26 cellular contexts compared by ENCODE assay signal in the genomic region with DNA sequence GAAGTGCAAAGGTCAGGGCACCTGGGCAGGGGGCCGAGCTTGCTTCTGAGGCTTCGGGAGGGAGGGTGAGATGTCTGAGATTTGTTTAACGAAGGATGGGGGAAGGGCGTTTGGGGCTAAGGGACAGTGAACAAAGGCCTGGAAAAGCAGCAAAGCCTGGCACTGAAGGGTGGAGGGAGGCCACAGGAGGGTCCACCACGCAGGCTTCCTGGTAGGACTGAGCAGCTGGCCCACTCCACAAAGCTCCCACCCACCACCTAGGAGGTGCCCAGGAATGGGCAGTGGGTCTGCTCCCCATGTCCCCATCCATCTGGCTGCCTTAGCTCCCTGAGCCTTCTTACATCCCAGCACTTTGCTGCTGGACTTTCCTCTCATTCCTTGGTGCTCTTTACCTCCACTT. TPM values are rescaled to one million over a fixed set of nuclear protein-coding genes. Genes with fewer than 3 reads are reported as not detected.
"Had no signal": no experiment of that assay in that cellular context is flagged by ENCODE, and none has a peak within 500 bp of the region (broad histone marks: within the 10 kb centered on the region; RNA-seq: fewer than 3 reads in every experiment).

No MANE protein-coding gene starts in this region.

- ATAC-seq: activated CD8-positive, alpha-beta T cell treated with anti-CD3 and anti-CD28 coated beads for 36 hours; Panc1; Right ventricle myocardium inferior had no signal

- H3K9me3 ChIP-seq: adrenal gland, SK-N-SH had no signal

- H3K27me3 Mint-ChIP-seq: activated CD4-positive, alpha-beta T cell treated with anti-CD3 and anti-CD28 coated beads, Interleukin-2, amount 10 ng/mL, durations not matched to agents 7 days and 5 days; activated CD8-positive, alpha-beta T cell treated with anti-CD3 and anti-CD28 coated beads for 36 hours; activated naive CD8-positive, alpha-beta T cell treated with anti-CD3 and anti-CD28 coated beads, Interleukin-2, amount 10 ng/mL, durations not matched to agents 7 days and 5 days had no signal

- H3K36me3 Mint-ChIP-seq: activated naive CD8-positive, alpha-beta T cell treated with anti-CD3 and anti-CD28 coated beads, Interleukin-2, amount 10 ng/mL, durations not matched to agents 7 days and 5 days had no signal

- H3K4me3 ChIP-seq: adrenal gland had no signal

- H3K9me3 Mint-ChIP-seq: activated CD4-positive, alpha-beta T cell treated with anti-CD3 and anti-CD28 coated beads, Interleukin-2, amount 10 ng/mL, durations not matched to agents 7 days and 5 days; activated CD8-positive, alpha-beta T cell treated with anti-CD3 and anti-CD28 coated beads for 36 hours; activated naive CD8-positive, alpha-beta T cell treated with anti-CD3 and anti-CD28 coated beads, Interleukin-2, amount 10 ng/mL, durations not matched to agents 7 days and 5 days had no signal

- H3K27ac ChIP-seq: adrenal gland, VCaP had no signal

- H3K27me3 ChIP-seq: adrenal gland had no signal

- H3K4me1 ChIP-seq: adrenal gland had no signal

- H3K4me3 Mint-ChIP-seq: activated CD4-positive, alpha-beta T cell treated with anti-CD3 and anti-CD28 coated beads, Interleukin-2, amount 10 ng/mL, durations not matched to agents 7 days and 5 days; activated CD8-positive, alpha-beta T cell treated with anti-CD3 and anti-CD28 coated beads for 36 hours; activated naive CD8-positive, alpha-beta T cell treated with anti-CD3 and anti-CD28 coated beads, Interleukin-2, amount 10 ng/mL, durations not matched to agents 7 days and 5 days had no signal

- H3K4me1 Mint-ChIP-seq: activated naive CD8-positive, alpha-beta T cell treated with anti-CD3 and anti-CD28 coated beads, Interleukin-2, amount 10 ng/mL, durations not matched to agents 7 days and 5 days had no signal

- DNase-seq: activated CD4-positive, alpha-beta T cell treated with anti-CD3 and anti-CD28 coated beads, Interleukin-2, amount 10 ng/mL, durations not matched to agents 7 days and 5 days; activated CD4-positive, CD25-positive, alpha-beta regulatory T cell; activated CD8-positive, alpha-beta memory T cell treated with anti-CD3 and anti-CD28 coated beads, Interleukin-2, amount 50 U/mL, for 4 hours; activated CD8-positive, alpha-beta T cell treated with anti-CD3 and anti-CD28 coated beads for 36 hours; activated naive CD4-positive, alpha-beta T cell treated with anti-CD3 and anti-CD28 coated beads, Interleukin-2, amount 50 U/mL, for 16 hours; activated naive CD8-positive, alpha-beta T cell treated with anti-CD3 and anti-CD28 coated beads, Interleukin-2, amount 10 ng/mL, durations not matched to agents 7 days and 5 days; anterior cingulate cortex; cerebellar nuclear complex; MV-4-11; NCI-H1105; NCI-H1436; NCI-H1694 treated with DMSO at 0.1 percent for 48 hours; NCI-H2029 treated with DMSO at 0.1 percent for 48 hours; NCI-H510A treated with DMSO at 0.1 percent for 48 hours; NCI-H69; NK-92 treated with Interleukin-12 subunit alpha and Interleukin-12 subunit beta, amount 100 ng/mL, for 24 hours; OCI-M1; RPMI8226; SK-N-SH; T-helper 1 cell had no signal

- H3K27ac Mint-ChIP-seq: activated CD4-positive, alpha-beta T cell treated with anti-CD3 and anti-CD28 coated beads, Interleukin-2, amount 10 ng/mL, durations not matched to agents 7 days and 5 days; activated CD8-positive, alpha-beta T cell treated with anti-CD3 and anti-CD28 coated beads for 36 hours; activated naive CD8-positive, alpha-beta T cell treated with anti-CD3 and anti-CD28 coated beads, Interleukin-2, amount 10 ng/mL, durations not matched to agents 7 days and 5 days had no signal

- H3K36me3 ChIP-seq: adrenal gland had no signal

RNA-seq across cellular contexts. Expression of gene CXCL12, which starts 39.4 kb away (rescaled TPM):
- total RNA-seq: activated CD4-positive, alpha-beta T cell treated with anti-CD3 and anti-CD28 coated beads, Interleukin-2, amount 10 ng/mL, durations not matched to agents 7 days and 5 days; activated CD8-positive, alpha-beta T cell treated with anti-CD3 and anti-CD28 coated beads for 36 hours; activated naive CD8-positive, alpha-beta T cell treated with anti-CD3 and anti-CD28 coated beads, Interleukin-2, amount 10 ng/mL, durations not matched to agents 7 days and 5 days; MCF 10A; T-helper 2 cell treated with Interferon-gamma antibody and Interleukin-4, amounts not matched to agents 100 ng/mL and 5 ng/mL, for 36 hours had no signal
